In genomic region chr14:90893028-90893427, GRCh38 we compare ENCODE assay signal across 25 cellular contexts.
DNase-seq lines count a peak whose midpoint lies in the region; ATAC-seq, FAIRE-seq and TF ChIP-seq lines count a peak whose summit lies in the region.
"Had no signal": no experiment of that assay in that cellular context is flagged by ENCODE, and none has a peak within 500 bp of the region (broad histone marks: within the 10 kb centered on the region; RNA-seq: fewer than 3 reads in every experiment).

No MANE protein-coding gene starts in this region.

- TF ChIP-seq CTCF in MM.1S (IDR thresholded peaks at IDR 0.05; ENCODE audit: low read length) (no peak), K562 (IDR thresholded peaks at IDR 0.05 in 2 of 3, conservative IDR thresholded peaks at IDR 0.05 in 1 of 3; ENCODE audit: insufficient read depth in 2 of 3, low read depth in 1 of 3, low read length in 3 of 3) (no peak)

- TF ChIP-seq POLR2A in K562 (conservative IDR thresholded peaks at IDR 0.05) = no peak

- H3K27me3 Mint-ChIP-seq in stimulated activated memory B cell treated with anti-CD40 and anti-IgM and Interleukin-4, amounts not matched to agents 10 μg/mL and 1 μg/mL and 100 μg/mL, for 72 hours = no peaks in the 10 kb centered on the region
- H3K27me3 Mint-ChIP-seq: CD4-positive, CD25-positive, alpha-beta regulatory T cell; IgD-negative memory B cell had no signal

- peaks cover 27% of the 10 kb centered on the region for H3K36me3 Mint-ChIP-seq in stimulated activated memory B cell treated with anti-CD40 and anti-IgM and Interleukin-4, amounts not matched to agents 10 μg/mL and 1 μg/mL and 100 μg/mL, for 72 hours

- CTCF ChIA-PET in K562 (lab: Yijun Ruan, JAX; ENCODE audit: low intra/inter-chr PET ratio) = no interaction called here

- no peak overlapping the region for H3K4me3 ChIP-seq in MM.1S (ENCODE audit: low read length)
- no peak overlapping the region for H3K4me3 ChIP-seq in K562
- H3K4me3 ChIP-seq: A549, SJSA1 had no signal

- H3K27me3 ChIP-seq in MM.1S (replicated peaks; ENCODE audit: insufficient read depth, low read length) (no peaks in the 10 kb centered on the region), K562 (ENCODE audit: control insufficient read depth in 2 of 2, insufficient read depth in 2 of 2, low read length in 2 of 2) (no peaks in the 10 kb centered on the region)
- H3K27me3 ChIP-seq: BE2C, SJSA1 had no signal

- TF ChIP-seq EP300 in K562 (IDR thresholded peaks at IDR 0.05; ENCODE audit: low read length) = no peak

- intact Hi-C loops in Right ventricle myocardium superior (cut with DNase I) (no loop called here), left cardiac atrium (cut with DNase I) (no loop called here), K562 (cut with micrococcal nuclease) (loop anchor here (10.0 kb wide), 1 partner anchor 118 kb away; no protein-coding TSS in a partner anchor)

- no TSS peak for BruUV-seq in K562 (replicated peaks; lab: Mats Ljungman, UMichigan)

- H3K9ac ChIP-seq in MM.1S (ENCODE audit: low read length) = no peak overlapping the region
- no peak overlapping the region for H3K9ac ChIP-seq in K562 (ENCODE audit: insufficient read depth in 1 of 2, low read depth in 2 of 2, low read length in 2 of 2)

- POLR2A ChIA-PET in K562 (lab: Yijun Ruan, JAX) = interaction anchor here (0.9 kb wide), 1 partner anchor 10 kb away, joined by 3 read pairs; no protein-coding TSS in a partner anchor

- H3K4me2 ChIP-seq in MM.1S (ENCODE audit: low read depth, low read length) (peak overlapping the region; percentile 19; the same call in 1 of the 2 replicates), K562 (ENCODE audit: insufficient read depth, low read length) (no peak overlapping the region)
- H3K4me2 ChIP-seq: A549 had no signal

- peak overlapping the region; percentile 40 for H3K27ac Mint-ChIP-seq in stimulated activated memory B cell treated with anti-CD40 and anti-IgM and Interleukin-4, amounts not matched to agents 10 μg/mL and 1 μg/mL and 100 μg/mL, for 72 hours
- H3K27ac Mint-ChIP-seq: IgD-negative memory B cell had no signal

- H3K4me3 Mint-ChIP-seq in stimulated activated memory B cell treated with anti-CD40 and anti-IgM and Interleukin-4, amounts not matched to agents 10 μg/mL and 1 μg/mL and 100 μg/mL, for 72 hours = no peak overlapping the region
- H3K4me3 Mint-ChIP-seq: CD4-positive, CD25-positive, alpha-beta regulatory T cell; IgD-negative memory B cell had no signal

- TF ChIP-seq RAD21 in K562 (CRISPR knock-in tag; conservative IDR thresholded peaks at IDR 0.05 in 1 of 2, IDR thresholded peaks at IDR 0.05 in 1 of 2) = no peak

- H3K9me3 ChIP-seq in MM.1S (replicated peaks; ENCODE audit: insufficient read depth, low read length) (no peaks in the 10 kb centered on the region), K562 (replicated peaks; ENCODE audit: control insufficient read depth, insufficient read depth, low read depth, low read length) (no peaks in the 10 kb centered on the region)
- H3K9me3 ChIP-seq: A549, BE2C, SJSA1 had no signal

- H3K79me2 ChIP-seq in MM.1S (ENCODE audit: low read length) (no peaks in the 10 kb centered on the region), K562 (ENCODE audit: control insufficient read depth, insufficient read depth, low read length) (no peaks in the 10 kb centered on the region)

- ATAC-seq in Right ventricle myocardium superior (ENCODE audit: poor library complexity) (peak; percentile 69), left cardiac atrium (no peak), K562 (no peak), HG03097 (IDR thresholded peaks at IDR 0.05; ENCODE audit: low FRiP score, unreplicated experiment) (no peak)
- ATAC-seq in stimulated activated memory B cell treated with anti-CD40 and anti-IgM and Interleukin-4, amounts not matched to agents 10 μg/mL and 1 μg/mL and 100 μg/mL, for 72 hours = no peak
- ATAC-seq: A549, HCT116 had no signal

- H2AFZ ChIP-seq in MM.1S (ENCODE audit: low read length) = no peak overlapping the region
- H2AFZ ChIP-seq in K562 (ENCODE audit: low read depth, low read length) = no peak overlapping the region

- H3K4me1 Mint-ChIP-seq in stimulated activated memory B cell treated with anti-CD40 and anti-IgM and Interleukin-4, amounts not matched to agents 10 μg/mL and 1 μg/mL and 100 μg/mL, for 72 hours = no peaks in the 10 kb centered on the region

- H3K9me1 ChIP-seq in K562 (ENCODE audit: control insufficient read depth, insufficient read depth, low read length) = no peaks in the 10 kb centered on the region

- H3K9me3 Mint-ChIP-seq in stimulated activated memory B cell treated with anti-CD40 and anti-IgM and Interleukin-4, amounts not matched to agents 10 μg/mL and 1 μg/mL and 100 μg/mL, for 72 hours = no peaks in the 10 kb centered on the region
- H3K9me3 Mint-ChIP-seq: CD4-positive, CD25-positive, alpha-beta regulatory T cell; IgD-negative memory B cell had no signal

- H3K27ac ChIP-seq in MM.1S (ENCODE audit: low read length) (no peak overlapping the region), K562 (ENCODE audit: extremely low read depth, low read depth, low read length) (no peak overlapping the region)
- H3K27ac ChIP-seq: A549, SJSA1 had no signal

- no peaks in the 10 kb centered on the region for H3K9me2 ChIP-seq in MM.1S (replicated peaks; ENCODE audit: insufficient read depth, low read length)

- DNase-seq in Right ventricle myocardium superior (no peak), left cardiac atrium (no peak), MM.1S (peak; percentile 7), K562 (ENCODE audit: extremely low read depth in 1 of 4, low spot score in 3 of 4) (no peak), HK-2 (ENCODE audit: unreplicated experiment) (no peak), H4 (ENCODE audit: low spot score) (no peak)
- DNase-seq: BE2C; CD4-positive, CD25-positive, alpha-beta regulatory T cell; DND-41; GOT3; Kasumi-1; NCI-H1092; NCI-H1436; NCI-H2029; NCI-H345; NCI-H524 treated with DMSO at 0.1 percent for 48 hours; NCI-H82 had no signal

- H4K20me1 ChIP-seq in MM.1S (ENCODE audit: insufficient read depth, low read length) (no peaks in the 10 kb centered on the region), K562 (replicated peaks; ENCODE audit: control insufficient read depth, insufficient read depth, low read length) (no peaks in the 10 kb centered on the region)

- H3K36me3 ChIP-seq in MM.1S (replicated peaks; ENCODE audit: insufficient read depth, low read length) (no peaks in the 10 kb centered on the region), K562 (ENCODE audit: control insufficient read depth, insufficient read depth, low read length) (peaks cover 6% of the 10 kb centered on the region; the same call in 2 of the 3 replicates)
- H3K36me3 ChIP-seq: BE2C, SJSA1 had no signal

- peaks cover 7% of the 10 kb centered on the region; the same call in 1 of the 2 replicates for H3K4me1 ChIP-seq in MM.1S (ENCODE audit: low read length)
- H3K4me1 ChIP-seq in K562 (replicated peaks in 1 of 2; ENCODE audit: control insufficient read depth in 2 of 2, insufficient read depth in 2 of 2, low read length in 2 of 2) = no peaks in the 10 kb centered on the region
- H3K4me1 ChIP-seq: A549, BE2C, SJSA1 had no signal

- FAIRE-seq in K562 (lab: Jason Lieb, UNC) = no peak
- FAIRE-seq: A549, GM12891, RCC 7860 had no signal

- in situ Hi-C loops in K562 (cut with MboI) = no loop called here

- no peaks in the 10 kb centered on the region for H3F3A ChIP-seq in MM.1S (ENCODE audit: insufficient read depth, low read length)

TF ChIP-seq in K562, 482 proteins besides CTCF, POLR2A, EP300 and RAD21:
- TF ChIP-seq ELF1 (tag; IDR thresholded peaks at IDR 0.05) (no peak), E2F6 (IDR thresholded peaks at IDR 0.05; ENCODE audit: borderline replicate concordance in 1 of 2, extremely low read depth in 1 of 2, insufficient read depth in 1 of 2, insufficient read length in 1 of 2, low read depth in 1 of 2, low read length in 1 of 2, poor library complexity in 1 of 2, severe bottlenecking in 1 of 2) (no peak), TAF1 (IDR thresholded peaks at IDR 0.05; ENCODE audit: control insufficient read depth, extremely low read depth, insufficient read depth, low read length, severe bottlenecking) (no peak), TCF3 (CRISPR knock-in tag; IDR thresholded peaks at IDR 0.05) (peak; percentile 28; the same call in 1 of the 2 replicates), SREBF1 (IDR thresholded peaks at IDR 0.05; ENCODE audit: borderline replicate concordance, low read depth, low read length) (no peak), ZNF224 (CRISPR knock-in tag; IDR thresholded peaks at IDR 0.05) (no peak), ARID3B (CRISPR knock-in tag; IDR thresholded peaks at IDR 0.05; ENCODE audit: borderline replicate concordance) (no peak)
